Comparison of ENCODE assay signal across 8 cellular contexts in the genomic region with DNA sequence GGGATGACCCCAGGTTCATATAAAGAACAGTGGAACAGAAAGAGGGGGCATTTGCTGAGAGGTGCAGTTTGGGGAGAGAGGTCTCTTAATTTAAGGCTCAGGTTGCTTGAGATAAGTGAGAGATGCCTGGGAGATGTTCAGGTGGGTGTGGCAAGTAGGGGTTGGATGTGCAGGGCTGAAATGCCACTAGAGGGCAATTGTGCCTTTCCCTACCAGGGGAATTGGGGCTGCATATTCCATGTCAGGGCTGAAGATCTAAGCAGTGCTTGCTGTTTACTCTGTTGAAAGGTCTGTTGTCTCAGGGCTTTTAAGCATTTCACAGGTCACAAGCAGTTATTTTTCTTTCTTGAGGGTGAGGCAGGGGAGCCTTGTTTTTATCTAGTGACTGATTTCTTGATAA. TPM values are rescaled to one million over a fixed set of nuclear protein-coding genes. Genes with fewer than 3 reads are reported as not detected.
DNase-seq lines count a peak whose midpoint lies in the region; ATAC-seq and TF ChIP-seq lines count a peak whose summit lies in the region.

No MANE protein-coding gene starts in this region.

- no peaks in the 10 kb centered on the region for H3K36me3 ChIP-seq in hepatocyte (replicated peaks; ENCODE audit: insufficient read depth, low read depth)

- H2AFZ ChIP-seq in hepatocyte: no peak overlapping the region

- DNase-seq in D341Med (ENCODE audit: low spot score) (peak; percentile 36), HT1080 (ENCODE audit: low read depth) (peak; percentile 44), hepatocyte (ENCODE audit: low spot score) (peak; percentile 72), NOMO-1 (lab: John Stamatoyannopoulos, UW; ENCODE audit: unreplicated experiment in 2 of 2) (no peak)
- DNase-seq in activated naive CD4-positive, alpha-beta T cell treated with Interleukin-2 at 50 U/mL for 16 hours: no peak

- no peaks in the 10 kb centered on the region for H3K79me2 ChIP-seq in hepatocyte

- H3K4me2 ChIP-seq in hepatocyte: peak overlapping the region; percentile 7

- no peaks in the 10 kb centered on the region for H3K9me3 ChIP-seq in hepatocyte (ENCODE audit: low read depth)

- no peaks in the 10 kb centered on the region for H4K20me1 ChIP-seq in hepatocyte (ENCODE audit: insufficient read depth, poor library complexity, severe bottlenecking)

- ATAC-seq in SK-N-SH treated with all-trans-retinoic acid at 6 μM for 48 hours (peak; percentile 82), GM21825 (IDR thresholded peaks at IDR 0.05; ENCODE audit: unreplicated experiment) (no peak), GM21360 (IDR thresholded peaks at IDR 0.05; ENCODE audit: unreplicated experiment) (no peak)

- H3K9me2 ChIP-seq in hepatocyte (replicated peaks; ENCODE audit: insufficient read depth): no peaks in the 10 kb centered on the region

- peaks cover 9% of the 10 kb centered on the region for H3K27me3 ChIP-seq in hepatocyte

- no peak overlapping the region for H3K4me3 ChIP-seq in hepatocyte

- peak; percentile 63 for TF ChIP-seq CTCF in hepatocyte (IDR thresholded peaks at IDR 0.05; ENCODE audit: poor library complexity)

- no peak overlapping the region for H3K27ac ChIP-seq in hepatocyte

- H3K4me1 ChIP-seq in hepatocyte (ENCODE audit: insufficient read depth): peaks cover 7% of the 10 kb centered on the region

TF ChIP-seq in SK-N-SH treated with all-trans-retinoic acid at 6 μM for 48 hours, 23 proteins besides CTCF, POLR2A, EP300 and RAD21:
- TF ChIP-seq, protein P1, sequence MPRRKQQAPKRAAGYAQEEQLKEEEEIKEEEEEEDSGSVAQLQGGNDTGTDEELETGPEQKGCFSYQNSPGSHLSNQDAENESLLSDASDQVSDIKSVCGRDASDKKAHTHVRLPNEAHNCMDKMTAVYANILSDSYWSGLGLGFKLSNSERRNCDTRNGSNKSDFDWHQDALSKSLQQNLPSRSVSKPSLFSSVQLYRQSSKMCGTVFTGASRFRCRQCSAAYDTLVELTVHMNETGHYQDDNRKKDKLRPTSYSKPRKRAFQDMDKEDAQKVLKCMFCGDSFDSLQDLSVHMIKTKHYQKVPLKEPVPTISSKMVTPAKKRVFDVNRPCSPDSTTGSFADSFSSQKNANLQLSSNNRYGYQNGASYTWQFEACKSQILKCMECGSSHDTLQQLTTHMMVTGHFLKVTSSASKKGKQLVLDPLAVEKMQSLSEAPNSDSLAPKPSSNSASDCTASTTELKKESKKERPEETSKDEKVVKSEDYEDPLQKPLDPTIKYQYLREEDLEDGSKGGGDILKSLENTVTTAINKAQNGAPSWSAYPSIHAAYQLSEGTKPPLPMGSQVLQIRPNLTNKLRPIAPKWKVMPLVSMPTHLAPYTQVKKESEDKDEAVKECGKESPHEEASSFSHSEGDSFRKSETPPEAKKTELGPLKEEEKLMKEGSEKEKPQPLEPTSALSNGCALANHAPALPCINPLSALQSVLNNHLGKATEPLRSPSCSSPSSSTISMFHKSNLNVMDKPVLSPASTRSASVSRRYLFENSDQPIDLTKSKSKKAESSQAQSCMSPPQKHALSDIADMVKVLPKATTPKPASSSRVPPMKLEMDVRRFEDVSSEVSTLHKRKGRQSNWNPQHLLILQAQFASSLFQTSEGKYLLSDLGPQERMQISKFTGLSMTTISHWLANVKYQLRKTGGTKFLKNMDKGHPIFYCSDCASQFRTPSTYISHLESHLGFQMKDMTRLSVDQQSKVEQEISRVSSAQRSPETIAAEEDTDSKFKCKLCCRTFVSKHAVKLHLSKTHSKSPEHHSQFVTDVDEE (CRISPR knock-in tag; IDR thresholded peaks at IDR 0.05): no peak
- TF ChIP-seq ZNF8 (CRISPR knock-in tag; IDR thresholded peaks at IDR 0.05): no peak
- no peak for TF ChIP-seq ESRRG (CRISPR knock-in tag; IDR thresholded peaks at IDR 0.05)
- no peak for TF ChIP-seq GLIS3 (CRISPR knock-in tag; IDR thresholded peaks at IDR 0.05)
- TF ChIP-seq, protein P2, sequence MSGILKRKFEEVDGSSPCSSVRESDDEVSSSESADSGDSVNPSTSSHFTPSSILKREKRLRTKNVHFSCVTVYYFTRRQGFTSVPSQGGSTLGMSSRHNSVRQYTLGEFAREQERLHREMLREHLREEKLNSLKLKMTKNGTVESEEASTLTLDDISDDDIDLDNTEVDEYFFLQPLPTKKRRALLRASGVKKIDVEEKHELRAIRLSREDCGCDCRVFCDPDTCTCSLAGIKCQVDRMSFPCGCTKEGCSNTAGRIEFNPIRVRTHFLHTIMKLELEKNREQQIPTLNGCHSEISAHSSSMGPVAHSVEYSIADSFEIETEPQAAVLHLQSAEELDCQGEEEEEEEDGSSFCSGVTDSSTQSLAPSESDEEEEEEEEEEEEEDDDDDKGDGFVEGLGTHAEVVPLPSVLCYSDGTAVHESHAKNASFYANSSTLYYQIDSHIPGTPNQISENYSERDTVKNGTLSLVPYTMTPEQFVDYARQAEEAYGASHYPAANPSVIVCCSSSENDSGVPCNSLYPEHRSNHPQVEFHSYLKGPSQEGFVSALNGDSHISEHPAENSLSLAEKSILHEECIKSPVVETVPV (CRISPR knock-in tag; IDR thresholded peaks at IDR 0.05): no peak
- TF ChIP-seq ZNF70 (CRISPR knock-in tag; IDR thresholded peaks at IDR 0.05): no peak
- TF ChIP-seq ZFP30 (CRISPR knock-in tag; IDR thresholded peaks at IDR 0.05): no peak
- TF ChIP-seq ZNF565 (CRISPR knock-in tag; conservative IDR thresholded peaks at IDR 0.05; ENCODE audit: low read depth): no peak
- TF ChIP-seq RARB (CRISPR knock-in tag; IDR thresholded peaks at IDR 0.05): no peak
- TF ChIP-seq PPARA (CRISPR knock-in tag; IDR thresholded peaks at IDR 0.05; ENCODE audit: borderline replicate concordance): no peak
- no peak for TF ChIP-seq CSDC2 (CRISPR knock-in tag; IDR thresholded peaks at IDR 0.05)
- TF ChIP-seq, protein P3, sequence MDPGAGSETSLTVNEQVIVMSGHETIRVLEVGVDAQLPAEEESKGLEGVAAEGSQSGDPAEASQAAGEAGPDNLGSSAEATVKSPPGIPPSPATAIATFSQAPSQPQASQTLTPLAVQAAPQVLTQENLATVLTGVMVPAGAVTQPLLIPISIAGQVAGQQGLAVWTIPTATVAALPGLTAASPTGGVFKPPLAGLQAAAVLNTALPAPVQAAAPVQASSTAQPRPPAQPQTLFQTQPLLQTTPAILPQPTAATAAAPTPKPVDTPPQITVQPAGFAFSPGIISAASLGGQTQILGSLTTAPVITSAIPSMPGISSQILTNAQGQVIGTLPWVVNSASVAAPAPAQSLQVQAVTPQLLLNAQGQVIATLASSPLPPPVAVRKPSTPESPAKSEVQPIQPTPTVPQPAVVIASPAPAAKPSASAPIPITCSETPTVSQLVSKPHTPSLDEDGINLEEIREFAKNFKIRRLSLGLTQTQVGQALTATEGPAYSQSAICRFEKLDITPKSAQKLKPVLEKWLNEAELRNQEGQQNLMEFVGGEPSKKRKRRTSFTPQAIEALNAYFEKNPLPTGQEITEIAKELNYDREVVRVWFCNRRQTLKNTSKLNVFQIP (CRISPR knock-in tag; IDR thresholded peaks at IDR 0.05; ENCODE audit: borderline replicate concordance, low read depth): no peak
- TF ChIP-seq ZFP3 (CRISPR knock-in tag; IDR thresholded peaks at IDR 0.05): no peak
- TF ChIP-seq, protein P4, sequence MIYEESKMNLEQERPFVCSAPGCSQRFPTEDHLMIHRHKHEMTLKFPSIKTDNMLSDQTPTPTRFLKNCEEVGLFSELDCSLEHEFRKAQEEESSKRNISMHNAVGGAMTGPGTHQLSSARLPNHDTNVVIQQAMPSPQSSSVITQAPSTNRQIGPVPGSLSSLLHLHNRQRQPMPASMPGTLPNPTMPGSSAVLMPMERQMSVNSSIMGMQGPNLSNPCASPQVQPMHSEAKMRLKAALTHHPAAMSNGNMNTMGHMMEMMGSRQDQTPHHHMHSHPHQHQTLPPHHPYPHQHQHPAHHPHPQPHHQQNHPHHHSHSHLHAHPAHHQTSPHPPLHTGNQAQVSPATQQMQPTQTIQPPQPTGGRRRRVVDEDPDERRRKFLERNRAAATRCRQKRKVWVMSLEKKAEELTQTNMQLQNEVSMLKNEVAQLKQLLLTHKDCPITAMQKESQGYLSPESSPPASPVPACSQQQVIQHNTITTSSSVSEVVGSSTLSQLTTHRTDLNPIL (CRISPR knock-in tag; IDR thresholded peaks at IDR 0.05; ENCODE audit: low read depth): no peak
TF ChIP-seq in SK-N-SH treated with all-trans-retinoic acid at 6 μM for 48 hours: peak in this region for 0.

RNA-seq across cellular contexts. Expression of a gene that starts 7.8 kb away (rescaled TPM):
- 0.19 TPM in 1 of 2 replicates, not detected in the other for total RNA-seq in HT1080 (2014; rRNA removed; shearing (Covaris generic))
- 0.21 and 0.33 TPM in 2 replicates for polyA plus RNA-seq in HT1080 (2015; cell fraction: cytosol; rRNA removed)
- polyA plus RNA-seq in HT1080 (2015; cell fraction: nucleus; rRNA removed): 0.07 and 0.17 TPM in 2 replicates
- total RNA-seq in hepatocyte: 2.5 and 3.0 TPM in 2 replicates
- 3.3 and 4.4 TPM in 2 replicates for polyA plus RNA-seq in hepatocyte

Comparison
In these comparisons a context has a peak if more than half of its experiments do, and no peak if none do; other contexts are left out.
1. DNase-seq: peak in D341Med (single experiment), HT1080 (single experiment) and hepatocyte (single experiment); none in NOMO-1 (0 of 2) and activated naive CD4-positive, alpha-beta T cell treated with Interleukin-2 at 50 U/mL for 16 hours (single experiment).